In genomic region chr14:47422191-47422590, GRCh38 we compare ENCODE assay signal across 17 cellular contexts.
A peak's percentile ranks its signal among the peaks of the same experiment; 100 is the strongest.
DNase-seq lines count a peak whose midpoint lies in the region; ATAC-seq and TF ChIP-seq lines count a peak whose summit lies in the region.
"Had no signal": no experiment of that assay in that cellular context is flagged by ENCODE, and none has a peak within 500 bp of the region (broad histone marks: within the 10 kb centered on the region; RNA-seq: fewer than 3 reads in every experiment).

No MANE protein-coding gene starts in this region.

- H3K4ac ChIP-seq in neuronal stem cell (ENCODE audit: low read length): no peak overlapping the region

- H3K9me3 ChIP-seq in iPS-20b (ENCODE audit: insufficient read depth, low read depth, low read length) (no peaks in the 10 kb centered on the region), neuronal stem cell (replicated peaks in 1 of 2; ENCODE audit: control insufficient read depth in 2 of 2, insufficient read depth in 1 of 2, low read depth in 1 of 2, low read length in 2 of 2) (no peaks in the 10 kb centered on the region)

- peak overlapping the region; percentile 38; the same call in 1 of the 2 replicates for H3K9ac ChIP-seq in iPS-20b (ENCODE audit: low read depth, low read length)
- no peak overlapping the region for H3K9ac ChIP-seq in neuronal stem cell (ENCODE audit: low read depth, low read length, poor library complexity)

- H3K4me1 Mint-ChIP-seq in WTC11 (peaks cover 29% of the 10 kb centered on the region), HFFc6 (ENCODE audit: low read depth) (no peaks in the 10 kb centered on the region)
- H3K4me1 Mint-ChIP-seq: CD14-positive monocyte, IgD-negative memory B cell had no signal

- DNase-seq in NCI-H82 (lab: John Stamatoyannopoulos, UW) (peak; percentile 12), NCI-H82 treated with DMSO at 0.1 percent for 48 hours (lab: John Stamatoyannopoulos, UW; ENCODE audit: unreplicated experiment) (no peak), WTC11 (ENCODE audit: low spot score) (no peak), neuronal stem cell (ENCODE audit: low spot score) (peak; percentile 48), HFFc6 (no peak), occipital lobe (lab: John Stamatoyannopoulos, UW) (no peak), activated gamma-delta T cell treated with Interleukin-2 at 50 U/mL for 16 hours (no peak)
- DNase-seq: CD8-positive, alpha-beta T cell; COR-L47; DND-41; GDM1; GOT3 had no signal

- H4K8ac ChIP-seq in neuronal stem cell (ENCODE audit: low read depth, low read length): no peak overlapping the region

- H3K27me3 ChIP-seq in iPS-20b (ENCODE audit: insufficient read depth, low read length) (no peaks in the 10 kb centered on the region), neuronal stem cell (ENCODE audit: control insufficient read depth in 3 of 3, insufficient read depth in 3 of 3, low read depth in 1 of 3, low read length in 3 of 3) (no peaks in the 10 kb centered on the region)

- POLR2A ChIA-PET in WTC11 (lab: Charles Lee): no interaction called here

- H2AK5ac ChIP-seq in neuronal stem cell (ENCODE audit: low read depth, low read length): no peak overlapping the region

- no peaks in the 10 kb centered on the region for H3K36me3 ChIP-seq in iPS-20b (ENCODE audit: insufficient read depth, low read depth, low read length)
- no peaks in the 10 kb centered on the region for H3K36me3 ChIP-seq in neuronal stem cell (replicated peaks in 1 of 2; ENCODE audit: control insufficient read depth in 2 of 2, insufficient read depth in 2 of 2, low read length in 2 of 2)

- peak overlapping the region; percentile 5 for H2AFZ ChIP-seq in neuronal stem cell (ENCODE audit: low read length)

- no peak overlapping the region for H3K23ac ChIP-seq in neuronal stem cell (ENCODE audit: low read depth, low read length, poor library complexity)

- peak; percentile 83 for ATAC-seq in WTC11
- ATAC-seq: CD8-positive, alpha-beta T cell; HCT116 had no signal

- H3K27me3 Mint-ChIP-seq in WTC11 (ENCODE audit: low read depth): no peaks in the 10 kb centered on the region; the same call in 1 of the 2 replicates
- no peaks in the 10 kb centered on the region for H3K27me3 Mint-ChIP-seq in HFFc6 (ENCODE audit: insufficient read depth)
- H3K27me3 Mint-ChIP-seq: IgD-negative memory B cell had no signal

- H3K79me1 ChIP-seq in neuronal stem cell (ENCODE audit: low read depth, low read length): no peaks in the 10 kb centered on the region

- no peak overlapping the region for H4K91ac ChIP-seq in neuronal stem cell (ENCODE audit: low read depth, low read length, poor library complexity)

- no peak overlapping the region for H3K18ac ChIP-seq in neuronal stem cell (ENCODE audit: low read length)

- H2BK15ac ChIP-seq in neuronal stem cell (ENCODE audit: low read length): no peak overlapping the region

- no peak overlapping the region for H3K4me2 ChIP-seq in neuronal stem cell (ENCODE audit: insufficient read depth, low read length, poor library complexity, severe bottlenecking)

- H3K27ac ChIP-seq in iPS-20b (ENCODE audit: low read length): no peak overlapping the region
- H3K27ac ChIP-seq in neuronal stem cell (replicated peaks; ENCODE audit: low read length): no peak overlapping the region
- H3K27ac ChIP-seq: 22Rv1 had no signal

- 0 out of 2 replicates have a peak overlapping the region, but pooled peaks have one; percentile 35 for H3K4me3 Mint-ChIP-seq in WTC11
- H3K4me3 Mint-ChIP-seq in HFFc6: no peak overlapping the region
- H3K4me3 Mint-ChIP-seq: CD14-positive monocyte; CD8-positive, alpha-beta T cell; IgD-negative memory B cell had no signal

- peaks cover 4% of the 10 kb centered on the region for H3K36me3 Mint-ChIP-seq in WTC11
- no peaks in the 10 kb centered on the region for H3K36me3 Mint-ChIP-seq in HFFc6 (ENCODE audit: low read depth)
- H3K36me3 Mint-ChIP-seq: CD14-positive monocyte; CD8-positive, alpha-beta T cell had no signal

- H2BK120ac ChIP-seq in neuronal stem cell (ENCODE audit: low read depth, low read length): no peak overlapping the region

- peaks cover 18% of the 10 kb centered on the region; the same call in 1 of the 2 replicates for H3K4me1 ChIP-seq in iPS-20b (ENCODE audit: insufficient read depth, low read length)
- H3K4me1 ChIP-seq in neuronal stem cell (ENCODE audit: control insufficient read depth in 2 of 2, insufficient read depth in 1 of 2, low read depth in 1 of 2, low read length in 2 of 2): peaks cover 0 to 14% of the 10 kb centered on the region in 2 donors

- H2BK5ac ChIP-seq in neuronal stem cell (ENCODE audit: low read length): no peak overlapping the region

- no peak for TF ChIP-seq CTCF in WTC11 (IDR thresholded peaks at IDR 0.05)
- no peak for TF ChIP-seq CTCF in HFFc6 (IDR thresholded peaks at IDR 0.05)

- no peak overlapping the region for H2BK12ac ChIP-seq in neuronal stem cell (ENCODE audit: low read length)

- CTCF ChIA-PET in WTC11 (lab: Charles Lee): interaction anchor here (0.6 kb wide), 1 partner anchor 10 kb away, joined by 3 read pairs; no protein-coding TSS in a partner anchor

- H3K14ac ChIP-seq in neuronal stem cell (ENCODE audit: low read length): no peak overlapping the region

- H3K27ac Mint-ChIP-seq in WTC11: 0 out of 2 replicates have a peak overlapping the region, but pooled peaks have one; percentile 21
- H3K27ac Mint-ChIP-seq in HFFc6: no peak overlapping the region
- H3K27ac Mint-ChIP-seq: CD14-positive monocyte; CD8-positive, alpha-beta T cell; IgD-negative memory B cell had no signal

- H3K9me3 Mint-ChIP-seq in WTC11 (peaks cover 19% of the 10 kb centered on the region), HFFc6 (peaks cover 55% of the 10 kb centered on the region)
- H3K9me3 Mint-ChIP-seq: CD8-positive, alpha-beta T cell had no signal

- H3K4me3 ChIP-seq in iPS-20b (ENCODE audit: low read length) (peak overlapping the region; percentile 10; the same call in 1 of the 2 replicates), neuronal stem cell (ENCODE audit: low read length in 2 of 2) (no peak overlapping the region)

- WGBS in neuronal stem cell (ENCODE audit: extremely low coverage in 2 of 2, insufficient read length in 2 of 2, insufficient replicate concordance in 1 of 2), 2 donors: no CpG with 5 or more reads among the region's 1 CpG

TF ChIP-seq in WTC11, 78 proteins besides CTCF, POLR2A, EP300 and RAD21 (continues in another document):
- no peak for TF ChIP-seq CBFB (CRISPR knock-in tag; IDR thresholded peaks at IDR 0.05; ENCODE audit: low read depth)
- no peak for TF ChIP-seq SMAD3 (CRISPR knock-in tag; IDR thresholded peaks at IDR 0.05; ENCODE audit: borderline replicate concordance)
- no peak for TF ChIP-seq ESRRA (CRISPR knock-in tag; IDR thresholded peaks at IDR 0.05; ENCODE audit: borderline replicate concordance)
- TF ChIP-seq USF1 (CRISPR knock-in tag; IDR thresholded peaks at IDR 0.05): no peak
- TF ChIP-seq ETV6 (CRISPR knock-in tag; IDR thresholded peaks at IDR 0.05): no peak
- no peak for TF ChIP-seq E2F1 (CRISPR knock-in tag; IDR thresholded peaks at IDR 0.05)
- TF ChIP-seq ATF2 (CRISPR knock-in tag; IDR thresholded peaks at IDR 0.05; ENCODE audit: borderline replicate concordance, low read depth): no peak
- no peak for TF ChIP-seq ZNF512 (CRISPR knock-in tag; IDR thresholded peaks at IDR 0.05; ENCODE audit: borderline replicate concordance)

Comparison
In these comparisons a context has a peak if more than half of its experiments do, and no peak if none do; other contexts are left out.
1. DNase-seq: peak in NCI-H82 (single experiment) and neuronal stem cell (single experiment); none in NCI-H82 treated with DMSO at 0.1 percent for 48 hours (single experiment), WTC11 (single experiment), HFFc6 (single experiment), occipital lobe (single experiment) and activated gamma-delta T cell treated with Interleukin-2 at 50 U/mL for 16 hours (single experiment).